In genomic region chr3:194482196-194482593, GRCh38 we compare ENCODE assay signal across 11 cellular contexts. TPM values are rescaled to one million over a fixed set of nuclear protein-coding genes. Genes with fewer than 3 reads are reported as not detected.
A peak's percentile ranks its signal among the peaks of the same experiment; 100 is the strongest.
DNase-seq lines count a peak whose midpoint lies in the region; ATAC-seq, FAIRE-seq and TF ChIP-seq lines count a peak whose summit lies in the region.
"Had no signal": no experiment of that assay in that cellular context is flagged by ENCODE, and none has a peak within 500 bp of the region (broad histone marks: within the 10 kb centered on the region; RNA-seq: fewer than 3 reads in every experiment).

No MANE protein-coding gene starts in this region.

- ATAC-seq in activated T-cell treated with anti-CD3 and anti-CD28 coated beads, Interleukin-2, amount 50 U/mL, for 4 hours: no peak
- ATAC-seq in K562 (no peak), upper lobe of left lung (ENCODE audit: low FRiP score in 2 of 2) (no peak)
- ATAC-seq in stimulated activated effector memory CD8-positive, alpha-beta T cell treated with anti-CD3 and anti-CD28 coated beads, Interleukin-12 subunit alpha, Interleukin-12 subunit beta, amount 100 ng/mL, for 72 hours: no peak

- TF ChIP-seq CTCF in K562 (IDR thresholded peaks at IDR 0.05 in 2 of 3, conservative IDR thresholded peaks at IDR 0.05 in 1 of 3; ENCODE audit: insufficient read depth in 2 of 3, low read depth in 1 of 3, low read length in 3 of 3): no peak
- no peak for TF ChIP-seq CTCF in upper lobe of left lung (IDR thresholded peaks at IDR 0.05)

- H3K4me2 ChIP-seq in K562 (ENCODE audit: insufficient read depth, low read length): no peak overlapping the region

- no peaks in the 10 kb centered on the region for H3K27me3 ChIP-seq in MG63
- H3K27me3 ChIP-seq in K562 (ENCODE audit: control insufficient read depth in 2 of 2, insufficient read depth in 2 of 2, low read length in 2 of 2): no peaks in the 10 kb centered on the region
- H3K27me3 ChIP-seq in upper lobe of left lung: no peaks in the 10 kb centered on the region

- DNase-seq in activated T-cell treated with anti-CD3 and anti-CD28 coated beads, Interleukin-2, amount 50 U/mL, for 4 hours: no peak
- DNase-seq in activated T-cell treated with anti-CD3 and anti-CD28 coated beads, Interleukin-2, amount 50 U/mL, for 48 hours: no peak
- DNase-seq in MG63: peak; percentile 64
- DNase-seq in K562 (ENCODE audit: extremely low read depth in 1 of 4, low spot score in 3 of 4): no peak
- DNase-seq in stimulated activated effector memory CD8-positive, alpha-beta T cell treated with anti-CD3 and anti-CD28 coated beads, Interleukin-12 subunit alpha, Interleukin-12 subunit beta, amount 100 ng/mL, for 72 hours (ENCODE audit: low spot score in 2 of 2): no peak
- no peak for DNase-seq in NCI-H510A (lab: John Stamatoyannopoulos, UW)
- no peak for DNase-seq in SW480 (ENCODE audit: low spot score)
- DNase-seq in upper lobe of left lung: no peak
- DNase-seq: activated CD4-positive, alpha-beta T cell treated with anti-CD3 and anti-CD28 coated beads, Interleukin-2, amount 50 U/mL, for 4 hours had no signal

- peaks cover 60% of the 10 kb centered on the region for H3K36me3 ChIP-seq in MG63
- H3K36me3 ChIP-seq in K562 (ENCODE audit: control insufficient read depth, insufficient read depth, low read length): peaks cover 60% of the 10 kb centered on the region
- H3K36me3 ChIP-seq in upper lobe of left lung: peaks cover 0 to 4% (median 0%) of the 10 kb centered on the region in 4 donors

- CTCF ChIA-PET in K562 (lab: Yijun Ruan, JAX; ENCODE audit: low intra/inter-chr PET ratio): no interaction called here

- H3K9me1 ChIP-seq in K562 (ENCODE audit: control insufficient read depth, insufficient read depth, low read length): no peaks in the 10 kb centered on the region

- peaks cover 21% of the 10 kb centered on the region for H3K36me3 Mint-ChIP-seq in activated T-cell treated with anti-CD3 and anti-CD28 coated beads, Interleukin-2, amount 50 U/mL, for 4 hours (ENCODE audit: insufficient read depth)
- peaks cover 60% of the 10 kb centered on the region for H3K36me3 Mint-ChIP-seq in stimulated activated effector memory CD8-positive, alpha-beta T cell treated with anti-CD3 and anti-CD28 coated beads, Interleukin-12 subunit alpha, Interleukin-12 subunit beta, amount 100 ng/mL, for 72 hours

- H3K4me1 ChIP-seq in K562 (replicated peaks in 1 of 2; ENCODE audit: control insufficient read depth in 2 of 2, insufficient read depth in 2 of 2, low read length in 2 of 2): peaks cover 17 to 38% of the 10 kb centered on the region in 2 experiments
- H3K4me1 ChIP-seq in upper lobe of left lung: peaks cover 10 to 37% (median 25%) of the 10 kb centered on the region in 4 donors

- H3K9me3 Mint-ChIP-seq in activated T-cell treated with anti-CD3 and anti-CD28 coated beads, Interleukin-2, amount 50 U/mL, for 4 hours: no peaks in the 10 kb centered on the region
- no peaks in the 10 kb centered on the region for H3K9me3 Mint-ChIP-seq in stimulated activated effector memory CD8-positive, alpha-beta T cell treated with anti-CD3 and anti-CD28 coated beads, Interleukin-12 subunit alpha, Interleukin-12 subunit beta, amount 100 ng/mL, for 72 hours
- H3K9me3 Mint-ChIP-seq: mesothelial cell of epicardium had no signal

- in situ Hi-C loops in K562 (cut with MboI): loop anchor here (5.0 kb wide), 1 partner anchor 95 kb away; no protein-coding TSS in a partner anchor

- WGBS in K562 (ENCODE audit: insufficient coverage, low coverage, missing lambda C conversion rate): 18% methylated on average over 1 of the region's 1 CpG
- 60 to 65% methylated on average over 1 of the region's 1 CpG for WGBS in upper lobe of left lung, 2 donors

- H3K4me3 ChIP-seq in MG63 (no peak overlapping the region), K562 (no peak overlapping the region), upper lobe of left lung (no peak overlapping the region)

- H2AFZ ChIP-seq in K562 (ENCODE audit: low read depth, low read length): no peak overlapping the region
- H2AFZ ChIP-seq: parathyroid adenoma had no signal

- FAIRE-seq in K562 (lab: Jason Lieb, UNC): no peak

- H3K27ac ChIP-seq in K562 (ENCODE audit: extremely low read depth, low read depth, low read length): no peak overlapping the region
- H3K27ac ChIP-seq in upper lobe of left lung: no peak overlapping the region
- H3K27ac ChIP-seq: parathyroid adenoma had no signal

- TF ChIP-seq POLR2A in K562 (conservative IDR thresholded peaks at IDR 0.05) (no peak), upper lobe of left lung (IDR thresholded peaks at IDR 0.05) (no peak)

- POLR2A ChIA-PET in K562 (lab: Yijun Ruan, JAX): no interaction called here

- peaks cover 54% of the 10 kb centered on the region for H3K4me1 Mint-ChIP-seq in activated T-cell treated with anti-CD3 and anti-CD28 coated beads, Interleukin-2, amount 50 U/mL, for 4 hours (ENCODE audit: low read depth)
- peaks cover 40% of the 10 kb centered on the region for H3K4me1 Mint-ChIP-seq in stimulated activated effector memory CD8-positive, alpha-beta T cell treated with anti-CD3 and anti-CD28 coated beads, Interleukin-12 subunit alpha, Interleukin-12 subunit beta, amount 100 ng/mL, for 72 hours

- H3K79me2 ChIP-seq in K562 (ENCODE audit: control insufficient read depth, insufficient read depth, low read length): peaks cover 93% of the 10 kb centered on the region

- peak overlapping the region; percentile 65 for H3K27ac Mint-ChIP-seq in stimulated activated effector memory CD8-positive, alpha-beta T cell treated with anti-CD3 and anti-CD28 coated beads, Interleukin-12 subunit alpha, Interleukin-12 subunit beta, amount 100 ng/mL, for 72 hours
- H3K27ac Mint-ChIP-seq: mesothelial cell of epicardium had no signal

- intact Hi-C loops in K562 (cut with micrococcal nuclease): loop anchor here (10.0 kb wide), 1 partner anchor 397 kb away; no protein-coding TSS in a partner anchor

- TF ChIP-seq RAD21 in K562 (CRISPR knock-in tag; conservative IDR thresholded peaks at IDR 0.05 in 1 of 2, IDR thresholded peaks at IDR 0.05 in 1 of 2): no peak

- H3K9ac ChIP-seq in K562 (ENCODE audit: insufficient read depth in 1 of 2, low read depth in 2 of 2, low read length in 2 of 2): no peak overlapping the region
- H3K9ac ChIP-seq: parathyroid adenoma had no signal

- peaks cover 15% of the 10 kb centered on the region; the same call in 1 of the 2 replicates for H4K20me1 ChIP-seq in K562 (replicated peaks; ENCODE audit: control insufficient read depth, insufficient read depth, low read length)

- H3K9me3 ChIP-seq in MG63: no peaks in the 10 kb centered on the region
- H3K9me3 ChIP-seq in K562 (replicated peaks; ENCODE audit: control insufficient read depth, insufficient read depth, low read depth, low read length): no peaks in the 10 kb centered on the region
- no peaks in the 10 kb centered on the region for H3K9me3 ChIP-seq in upper lobe of left lung

- BruUV-seq in K562 (replicated peaks; lab: Mats Ljungman, UMichigan): no TSS peak

- H3K27me3 Mint-ChIP-seq in activated T-cell treated with anti-CD3 and anti-CD28 coated beads, Interleukin-2, amount 50 U/mL, for 4 hours (ENCODE audit: low read depth): no peaks in the 10 kb centered on the region

- TF ChIP-seq EP300 in K562 (IDR thresholded peaks at IDR 0.05; ENCODE audit: low read length) (no peak), upper lobe of left lung (IDR thresholded peaks at IDR 0.05) (no peak)

- peak overlapping the region; percentile 56 for H3K4me3 Mint-ChIP-seq in activated T-cell treated with anti-CD3 and anti-CD28 coated beads, Interleukin-2, amount 50 U/mL, for 4 hours
- H3K4me3 Mint-ChIP-seq in stimulated activated effector memory CD8-positive, alpha-beta T cell treated with anti-CD3 and anti-CD28 coated beads, Interleukin-12 subunit alpha, Interleukin-12 subunit beta, amount 100 ng/mL, for 72 hours: peak overlapping the region; percentile 39
- H3K4me3 Mint-ChIP-seq: mesothelial cell of epicardium had no signal

TF ChIP-seq in K562, 482 proteins besides CTCF, POLR2A, EP300 and RAD21 (continues in another document):
- TF ChIP-seq ZNF311 (CRISPR knock-in tag; IDR thresholded peaks at IDR 0.05) (no peak), HMBOX1 (IDR thresholded peaks at IDR 0.05) (peak; percentile 37; the same call in 1 of the 2 replicates), HNRNPK (IDR thresholded peaks at IDR 0.05; ENCODE audit: low read depth, low read length, poor library complexity, severe bottlenecking) (no peak), KDM1A (IDR thresholded peaks at IDR 0.05) (0 out of 4 replicates have a peak, but pooled peaks of 1 of the 2 experiments have one; percentile 5), HOXB6 (CRISPR knock-in tag; IDR thresholded peaks at IDR 0.05; ENCODE audit: borderline replicate concordance) (no peak)

RNA-seq across cellular contexts. Expression of gene ATP13A3, which starts 4.6 kb away (rescaled TPM):
- 100 to 1,000 TPM; 186 to 209 (median 188) TPM for total RNA-seq in activated T-cell treated with anti-CD3 and anti-CD28 coated beads, Interleukin-2, amount 50 U/mL, for 4 hours
- 76.9 and 103 TPM in 2 replicates for total RNA-seq in MG63 (2014; rRNA removed; shearing (Covaris generic); ENCODE audit: low replicate concordance)
- total RNA-seq in K562 (2011; cell fraction: chromatin; rRNA removed; ENCODE audit: low replicate concordance): 187 and 569 TPM in 2 replicates
- total RNA-seq in K562 (2011; cell fraction: nucleolus; rRNA removed): 75.4 and 99.2 TPM in 2 replicates
- 212 and 321 TPM in 2 replicates for total RNA-seq in K562 (2011; cell fraction: nucleoplasm; rRNA removed)
- total RNA-seq in K562 (2014; rRNA removed): 72.3 and 86.6 TPM in 2 replicates
- total RNA-seq in K562 (2014; rRNA removed; fragmentation: Illumina TruSeq; extraction: Trizol): 116 and 120 TPM in 2 replicates
- 87.3 and 95.8 TPM in 2 replicates for total RNA-seq in K562 (2015; rRNA removed; fragmentation: Illumina TruSeq; extraction: Trizol)
- 85.4 and 95.2 TPM in 2 replicates for total RNA-seq in K562 (2021)
- 99.4 and 135 TPM in 2 replicates for polyA plus RNA-seq in K562 (2011; rRNA removed)
- 14.3 and 36.7 TPM in 2 replicates for polyA plus RNA-seq in K562 (2011; cell fraction: cytosol; rRNA removed)
- 52.7 and 77.5 TPM in 2 replicates for polyA plus RNA-seq in K562 (2011; cell fraction: nucleus; rRNA removed)
- polyA plus RNA-seq in K562 (2012): 35.4 and 37.3 TPM in 2 replicates
- polyA plus RNA-seq in K562 (2014; fragmentation: Illumina TruSeq; extraction: Trizol): 65.9 and 77.7 TPM in 2 replicates
- polyA plus RNA-seq in K562 (2014; fragmentation: Nextera tagmentation; extraction: Ambion mirVana): 10 to 100 TPM; 16.6 to 16.8 TPM
- polyA plus RNA-seq in K562 (2014; rRNA removed): 46.2 and 54.7 TPM in 2 replicates
- polyA minus RNA-seq in K562 (2011; rRNA and poly(A)+ RNA removed): 360 and 406 TPM in 2 replicates
- polyA minus RNA-seq in K562 (2011; cell fraction: cytosol; rRNA and poly(A)+ RNA removed): 76.2 and 93.9 TPM in 2 replicates
- 87.1 and 158 TPM in 2 replicates for polyA minus RNA-seq in K562 (2011; cell fraction: nucleus; rRNA and poly(A)+ RNA removed)
- total RNA-seq in upper lobe of left lung: 100 to 1,000 TPM in 3 of 6 donors, 10 to 100 TPM in 3; 67.9 to 152 (median 94.6) TPM
